In genomic region chr2:234711308-234711707, GRCh38 we compare ENCODE assay signal across 25 cellular contexts.
A peak's percentile ranks its signal among the peaks of the same experiment; 100 is the strongest.
DNase-seq lines count a peak whose midpoint lies in the region; ATAC-seq, FAIRE-seq and TF ChIP-seq lines count a peak whose summit lies in the region.
"Had no signal": no experiment of that assay in that cellular context is flagged by ENCODE, and none has a peak within 500 bp of the region (broad histone marks: within the 10 kb centered on the region; RNA-seq: fewer than 3 reads in every experiment).

No MANE protein-coding gene starts in this region.

- no peak for TF ChIP-seq EP300 in HepG2 (IDR thresholded peaks at IDR 0.05; ENCODE audit: low read depth in 2 of 2, low read length in 2 of 2)
- no peak for TF ChIP-seq EP300 in HepG2 (CRISPR knock-in tag; IDR thresholded peaks at IDR 0.05; ENCODE audit: borderline replicate concordance)
- TF ChIP-seq EP300 in K562 (IDR thresholded peaks at IDR 0.05; ENCODE audit: low read length), result no peak

- in situ Hi-C loops in HepG2 (cut with HindIII; ENCODE audit: extremely low pct_ligation_motif_present, low pct_unique_long_range_greater_than_20kb), result no loop called here
- in situ Hi-C loops in K562 (cut with MboI), result no loop called here

- no TSS peak for BruUV-seq in HepG2 (replicated peaks; lab: Mats Ljungman, UMichigan)
- BruUV-seq in K562 (replicated peaks; lab: Mats Ljungman, UMichigan), result no TSS peak

- H3K9me3 Mint-ChIP-seq in activated naive CD4-positive, alpha-beta T cell treated with anti-CD3 and anti-CD28 coated beads, Interleukin-2, amount 50 U/mL, for 72 hours, result no peaks in the 10 kb centered on the region
- H3K9me3 Mint-ChIP-seq: CD4-positive, alpha-beta memory T cell had no signal

- H3K27ac Mint-ChIP-seq in activated naive CD4-positive, alpha-beta T cell treated with anti-CD3 and anti-CD28 coated beads, Interleukin-2, amount 50 U/mL, for 72 hours, result no peak overlapping the region
- H3K27ac Mint-ChIP-seq: CD14-positive monocyte; CD4-positive, alpha-beta memory T cell; CD4-positive, CD25-positive, alpha-beta regulatory T cell; CD8-positive, alpha-beta memory T cell had no signal

- no peaks in the 10 kb centered on the region for H3K36me3 Mint-ChIP-seq in activated naive CD4-positive, alpha-beta T cell treated with anti-CD3 and anti-CD28 coated beads, Interleukin-2, amount 50 U/mL, for 72 hours
- H3K36me3 Mint-ChIP-seq: CD14-positive monocyte; CD4-positive, alpha-beta memory T cell; CD4-positive, CD25-positive, alpha-beta regulatory T cell; CD8-positive, alpha-beta memory T cell had no signal

- intact Hi-C loops in HepG2 (cut with micrococcal nuclease; ENCODE audit: unreplicated experiment), result no loop called here
- intact Hi-C loops in right lobe of liver (cut with DNase I), result no loop called here
- intact Hi-C loops in K562 (cut with micrococcal nuclease), result no loop called here

- H3K27ac ChIP-seq in HepG2 (ENCODE audit: extremely low read length, insufficient read depth, low read length) (no peak overlapping the region), right lobe of liver (no peak overlapping the region), K562 (ENCODE audit: extremely low read depth, low read depth, low read length) (no peak overlapping the region)
- H3K27ac ChIP-seq: 22Rv1, BLaER1 had no signal

- H3K4me2 ChIP-seq in HepG2 (ENCODE audit: low read depth, low read length), result no peak overlapping the region
- H3K4me2 ChIP-seq in K562 (ENCODE audit: insufficient read depth, low read length), result no peak overlapping the region
- H3K4me2 ChIP-seq: BLaER1 had no signal

- ATAC-seq in HepG2 (no peak), right lobe of liver (no peak), K562 (no peak)
- ATAC-seq in activated naive CD4-positive, alpha-beta T cell treated with anti-CD3 and anti-CD28 coated beads, Interleukin-2, amount 50 U/mL, for 72 hours, result no peak
- ATAC-seq: GM12878 had no signal

- POLR2A ChIA-PET in HepG2 (lab: Yijun Ruan, JAX), result interaction anchor here (1.0 to 1.2 kb wide), 2 partner anchors 17 to 22 kb away, joined by 5 to 6 read pairs; no protein-coding TSS in a partner anchor
- POLR2A ChIA-PET in K562 (lab: Yijun Ruan, JAX), result no interaction called here

- H3K36me3 ChIP-seq in HepG2 (replicated peaks in 1 of 2; ENCODE audit: control insufficient read depth in 1 of 2, insufficient read depth in 2 of 2, low read length in 2 of 2) (no peaks in the 10 kb centered on the region), right lobe of liver (no peaks in the 10 kb centered on the region), K562 (ENCODE audit: control insufficient read depth, insufficient read depth, low read length) (no peaks in the 10 kb centered on the region)
- H3K36me3 ChIP-seq: BE2C, BLaER1 had no signal

- H3K27me3 ChIP-seq in HepG2 (ENCODE audit: control insufficient read depth in 1 of 2, insufficient read depth in 2 of 2, low read length in 2 of 2) (no peaks in the 10 kb centered on the region), right lobe of liver (no peaks in the 10 kb centered on the region), K562 (ENCODE audit: control insufficient read depth in 2 of 2, insufficient read depth in 2 of 2, low read length in 2 of 2) (no peaks in the 10 kb centered on the region)
- H3K27me3 ChIP-seq: BE2C, BLaER1 had no signal

- H3K9me1 ChIP-seq in K562 (ENCODE audit: control insufficient read depth, insufficient read depth, low read length), result no peaks in the 10 kb centered on the region

- H3K9ac ChIP-seq in HepG2 (ENCODE audit: insufficient read depth, low read depth, low read length), result no peak overlapping the region
- no peak overlapping the region for H3K9ac ChIP-seq in K562 (ENCODE audit: insufficient read depth in 1 of 2, low read depth in 2 of 2, low read length in 2 of 2)
- H3K9ac ChIP-seq: BLaER1 had no signal

- FAIRE-seq in HepG2 (lab: Jason Lieb, UNC) (no peak), K562 (lab: Jason Lieb, UNC) (no peak)
- FAIRE-seq: GM12878, GM12892, GM18507 had no signal

- H3K4me3 ChIP-seq in HepG2 (replicated peaks in 1 of 3; ENCODE audit: insufficient read depth in 1 of 3, low read depth in 2 of 3, low read length in 3 of 3), result no peak overlapping the region
- H3K4me3 ChIP-seq in right lobe of liver, result no peak overlapping the region
- no peak overlapping the region for H3K4me3 ChIP-seq in K562
- H3K4me3 ChIP-seq: BLaER1, GM12878 had no signal

- DNase-seq in HepG2 (ENCODE audit: low spot score), result no peak
- no peak for DNase-seq in right lobe of liver
- no peak for DNase-seq in K562 (ENCODE audit: extremely low read depth in 1 of 4, low spot score in 3 of 4)
- no peak for DNase-seq in amniotic stem cell (lab: John Stamatoyannopoulos, UW)
- no peak for DNase-seq in activated naive CD4-positive, alpha-beta T cell treated with anti-CD3 and anti-CD28 coated beads, Interleukin-2, amount 50 U/mL, for 72 hours (ENCODE audit: low spot score in 2 of 2)
- DNase-seq: ACHN; BE2C; C1 segment of cervical spinal cord; CD4-positive, alpha-beta memory T cell; CD4-positive, CD25-positive, alpha-beta regulatory T cell; CD8-positive, alpha-beta memory T cell; COR-L47; DMS 273 treated with DMSO at 0.1 percent for 48 hours; DMS153; DMS53; DMS79; DND-41; EL; GDM1 had no signal

- no peak for TF ChIP-seq CTCF in HepG2 (CRISPR knock-in tag; IDR thresholded peaks at IDR 0.05)
- no peak for TF ChIP-seq CTCF in right lobe of liver (IDR thresholded peaks at IDR 0.05)
- no peak for TF ChIP-seq CTCF in K562 (IDR thresholded peaks at IDR 0.05 in 2 of 3, conservative IDR thresholded peaks at IDR 0.05 in 1 of 3; ENCODE audit: insufficient read depth in 2 of 3, low read depth in 1 of 3, low read length in 3 of 3)

- no peaks in the 10 kb centered on the region for H3K9me3 ChIP-seq in HepG2 (ENCODE audit: low read length)
- H3K9me3 ChIP-seq in right lobe of liver, result no peaks in the 10 kb centered on the region
- no peaks in the 10 kb centered on the region for H3K9me3 ChIP-seq in K562 (replicated peaks; ENCODE audit: control insufficient read depth, insufficient read depth, low read depth, low read length)
- H3K9me3 ChIP-seq: BE2C, BLaER1 had no signal

- H3K79me2 ChIP-seq in HepG2 (ENCODE audit: insufficient read depth, low read length) (no peaks in the 10 kb centered on the region), K562 (ENCODE audit: control insufficient read depth, insufficient read depth, low read length) (no peaks in the 10 kb centered on the region)

- WGBS in HepG2 (ENCODE audit: low lambda C conversion rate), result 79% methylated on average over 2 of the region's 2 CpGs
- 76% methylated on average over 2 of the region's 2 CpGs for WGBS in right lobe of liver (ENCODE audit: insufficient coverage, low coverage, low lambda C conversion rate, missing lambda C conversion rate)
- WGBS in K562 (ENCODE audit: insufficient coverage, low coverage, missing lambda C conversion rate), result 4% methylated on average over 2 of the region's 2 CpGs

- TF ChIP-seq POLR2A in HepG2 (IDR thresholded peaks at IDR 0.05; ENCODE audit: insufficient read depth in 1 of 2, low read depth in 2 of 2, low read length in 2 of 2) (no peak), right lobe of liver (IDR thresholded peaks at IDR 0.05) (no peak), K562 (conservative IDR thresholded peaks at IDR 0.05) (no peak)

- H2AFZ ChIP-seq in HepG2 (ENCODE audit: low read length), result no peak overlapping the region
- no peak overlapping the region for H2AFZ ChIP-seq in K562 (ENCODE audit: low read depth, low read length)

- CTCF ChIA-PET in HepG2 (lab: Yijun Ruan, JAX; ENCODE audit: low intra/inter-chr PET ratio, low total read pairs), result no interaction called here
- CTCF ChIA-PET in K562 (lab: Yijun Ruan, JAX; ENCODE audit: low intra/inter-chr PET ratio), result no interaction called here

- TF ChIP-seq RAD21 in HepG2 (CRISPR knock-in tag; IDR thresholded peaks at IDR 0.05) (no peak), K562 (CRISPR knock-in tag; conservative IDR thresholded peaks at IDR 0.05 in 1 of 2, IDR thresholded peaks at IDR 0.05 in 1 of 2) (no peak)

- peaks cover 50% of the 10 kb centered on the region for H3K4me1 ChIP-seq in HepG2 (ENCODE audit: insufficient read depth, low read length)
- H3K4me1 ChIP-seq in right lobe of liver, result peaks cover 0 to 8% (median 0%) of the 10 kb centered on the region in 4 donors
- no peaks in the 10 kb centered on the region for H3K4me1 ChIP-seq in K562 (replicated peaks in 1 of 2; ENCODE audit: control insufficient read depth in 2 of 2, insufficient read depth in 2 of 2, low read length in 2 of 2)
- H3K4me1 ChIP-seq: BE2C, BLaER1 had no signal

- H4K20me1 ChIP-seq in HepG2 (ENCODE audit: insufficient read depth, low read length) (no peaks in the 10 kb centered on the region), K562 (replicated peaks; ENCODE audit: control insufficient read depth, insufficient read depth, low read length) (no peaks in the 10 kb centered on the region)
- H4K20me1 ChIP-seq: BLaER1 had no signal

TF ChIP-seq in HepG2, 621 proteins besides CTCF, POLR2A, EP300 and RAD21 (continues in another document):
- TF ChIP-seq NFE2L2 (IDR thresholded peaks at IDR 0.05; ENCODE audit: low read length) (peak; percentile 84), MAFK (conservative IDR thresholded peaks at IDR 0.05 in 1 of 2, IDR thresholded peaks at IDR 0.05 in 1 of 2; ENCODE audit: low read length in 2 of 2) (peak; percentile 98 to 99)
- TF ChIP-seq, protein P1, sequence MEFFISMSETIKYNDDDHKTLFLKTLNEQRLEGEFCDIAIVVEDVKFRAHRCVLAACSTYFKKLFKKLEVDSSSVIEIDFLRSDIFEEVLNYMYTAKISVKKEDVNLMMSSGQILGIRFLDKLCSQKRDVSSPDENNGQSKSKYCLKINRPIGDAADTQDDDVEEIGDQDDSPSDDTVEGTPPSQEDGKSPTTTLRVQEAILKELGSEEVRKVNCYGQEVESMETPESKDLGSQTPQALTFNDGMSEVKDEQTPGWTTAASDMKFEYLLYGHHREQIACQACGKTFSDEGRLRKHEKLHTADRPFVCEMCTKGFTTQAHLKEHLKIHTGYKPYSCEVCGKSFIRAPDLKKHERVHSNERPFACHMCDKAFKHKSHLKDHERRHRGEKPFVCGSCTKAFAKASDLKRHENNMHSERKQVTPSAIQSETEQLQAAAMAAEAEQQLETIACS (CRISPR knock-in tag; IDR thresholded peaks at IDR 0.05), result no peak

TF ChIP-seq in K562, 482 proteins besides CTCF, POLR2A, EP300 and RAD21 (continues in another document):
- TF ChIP-seq STAT5A (IDR thresholded peaks at IDR 0.05; ENCODE audit: borderline replicate concordance, low read length) (no peak), C11orf30 (IDR thresholded peaks at IDR 0.05; ENCODE audit: low read depth) (peak; percentile 50), TRIM28 (IDR thresholded peaks at IDR 0.05) (no peak), ZNF316 (IDR thresholded peaks at IDR 0.05) (peak; percentile 75), TEAD1 (CRISPR knock-in tag; IDR thresholded peaks at IDR 0.05) (no peak), KLF13 (tag; IDR thresholded peaks at IDR 0.05; ENCODE audit: borderline replicate concordance, low read depth) (no peak), SNIP1 (IDR thresholded peaks at IDR 0.05; ENCODE audit: low read depth) (no peak)

Comparison
In these comparisons a context has a peak if more than half of its experiments do, and no peak if none do; other contexts are left out.
1. Of the 241 proteins assayed by ChIP-seq in both HepG2 and K562: peak only in HepG2: none; only in K562: MAFG; in both: MAFF and MAFK; in neither: 238.